ENCODE assay signal across 15 cellular contexts in genomic region chr3:116939550-116939949, GRCh38.
DNase-seq lines count a peak whose midpoint lies in the region; ATAC-seq and TF ChIP-seq lines count a peak whose summit lies in the region.
"Had no signal": no experiment of that assay in that cellular context is flagged by ENCODE, and none has a peak within 500 bp of the region (broad histone marks: within the 10 kb centered on the region; RNA-seq: fewer than 3 reads in every experiment).

No MANE protein-coding gene starts in this region.

- intact Hi-C loops in body of pancreas (cut with DNase I) (no loop called here), left colon (cut with DNase I, micrococcal nuclease) (no loop called here)

- TF ChIP-seq POLR2A in body of pancreas (IDR thresholded peaks at IDR 0.05), result no peak

- H3K4me1 ChIP-seq in BE2C (peaks cover 14% of the 10 kb centered on the region), body of pancreas (no peaks in the 10 kb centered on the region)

- H3K4me3 ChIP-seq in BE2C (ENCODE audit: low read depth, low read length) (no peak overlapping the region), body of pancreas (no peak overlapping the region)
- H3K4me3 ChIP-seq: GM12878 had no signal

- H3K27me3 ChIP-seq in BE2C, result no peaks in the 10 kb centered on the region
- H3K27me3 ChIP-seq in body of pancreas, result no peaks in the 10 kb centered on the region

- no peak overlapping the region for H3K27ac ChIP-seq in body of pancreas
- H3K27ac ChIP-seq: HL-60 had no signal

- H3K9me3 ChIP-seq in BE2C (0 out of 2 replicates have a peak, but pooled peaks cover 3% of the 10 kb centered on the region), body of pancreas (no peaks in the 10 kb centered on the region)

- H3K36me3 ChIP-seq in BE2C (no peaks in the 10 kb centered on the region), body of pancreas (replicated peaks in 1 of 2; ENCODE audit: insufficient read depth in 1 of 2, low read depth in 2 of 2) (no peaks in the 10 kb centered on the region)

- no peak for TF ChIP-seq CTCF in BE2C (IDR thresholded peaks at IDR 0.05; ENCODE audit: low read depth, low read length)
- no peak for TF ChIP-seq CTCF in body of pancreas (IDR thresholded peaks at IDR 0.05)

- DNase-seq in BE2C (peak; percentile 15), body of pancreas (peak in 3 of 4 donors; percentile 17 to 37 (median 19)), left colon (peak; percentile 87 to 88), renal cortical epithelial cell (ENCODE audit: low read depth) (peak; percentile 11), iPS-NIHi11 (ENCODE audit: low spot score) (no peak), cerebellum (ENCODE audit: low spot score) (no peak)
- DNase-seq in activated CD8-positive, alpha-beta memory T cell treated with anti-CD3 and anti-CD28 coated beads, Interleukin-2, amount 50 U/mL, for 48 hours, result no peak
- DNase-seq: 8988T; C1 segment of cervical spinal cord; CD4-positive, alpha-beta T cell; DMS79; HCEC 1CT; HFFc6 had no signal

- peak; percentile 42 for ATAC-seq in body of pancreas
- peak; percentile 84 for ATAC-seq in left colon
- ATAC-seq: GM12878 had no signal

Comparison
In these comparisons a context has a peak if more than half of its experiments do, and no peak if none do; other contexts are left out.
1. DNase-seq: peak in BE2C (single experiment), body of pancreas (3 of 4), left colon (2 of 2) and renal cortical epithelial cell (single experiment); none in iPS-NIHi11 (single experiment), cerebellum (single experiment) and activated CD8-positive, alpha-beta memory T cell treated with anti-CD3 and anti-CD28 coated beads, Interleukin-2, amount 50 U/mL, for 48 hours (single experiment).